1 cellular context compared by ENCODE assay signal in genomic region chr2:11357428-11357972, GRCh38.
TF ChIP-seq lines count a peak whose summit lies in the region.

No MANE protein-coding gene starts in this region.

TF ChIP-seq in HepG2, 621 proteins besides CTCF, POLR2A, EP300 and RAD21 (continued from another document and continues in another):
- TF ChIP-seq ZNF446 (CRISPR knock-in tag; IDR thresholded peaks at IDR 0.05): peak; percentile 89; the same call in 1 of the 2 replicates
- TF ChIP-seq, protein P1, sequence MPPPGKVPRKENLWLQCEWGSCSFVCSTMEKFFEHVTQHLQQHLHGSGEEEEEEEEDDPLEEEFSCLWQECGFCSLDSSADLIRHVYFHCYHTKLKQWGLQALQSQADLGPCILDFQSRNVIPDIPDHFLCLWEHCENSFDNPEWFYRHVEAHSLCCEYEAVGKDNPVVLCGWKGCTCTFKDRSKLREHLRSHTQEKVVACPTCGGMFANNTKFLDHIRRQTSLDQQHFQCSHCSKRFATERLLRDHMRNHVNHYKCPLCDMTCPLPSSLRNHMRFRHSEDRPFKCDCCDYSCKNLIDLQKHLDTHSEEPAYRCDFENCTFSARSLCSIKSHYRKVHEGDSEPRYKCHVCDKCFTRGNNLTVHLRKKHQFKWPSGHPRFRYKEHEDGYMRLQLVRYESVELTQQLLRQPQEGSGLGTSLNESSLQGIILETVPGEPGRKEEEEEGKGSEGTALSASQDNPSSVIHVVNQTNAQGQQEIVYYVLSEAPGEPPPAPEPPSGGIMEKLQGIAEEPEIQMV (CRISPR knock-in tag; IDR thresholded peaks at IDR 0.05; ENCODE audit: low read depth): peak; percentile 96
- TF ChIP-seq TFE3 (CRISPR knock-in tag; IDR thresholded peaks at IDR 0.05): peak; percentile 97
- TF ChIP-seq HOXA5 (CRISPR knock-in tag; IDR thresholded peaks at IDR 0.05): peak; percentile 98
- peak; percentile 75; the same call in 1 of the 2 replicates for TF ChIP-seq ZNF619 (CRISPR knock-in tag; IDR thresholded peaks at IDR 0.05)
- TF ChIP-seq ZNF383 (CRISPR knock-in tag; IDR thresholded peaks at IDR 0.05; ENCODE audit: borderline replicate concordance): no peak
- TF ChIP-seq ATRX (CRISPR knock-in tag; IDR thresholded peaks at IDR 0.05; ENCODE audit: borderline replicate concordance): 0 out of 2 replicates have a peak, but pooled peaks have one; percentile 52
- peak; percentile 99 for TF ChIP-seq ZMYM3 (CRISPR knock-in tag; IDR thresholded peaks at IDR 0.05)
- peak; percentile 92; the same call in 1 of the 2 replicates for TF ChIP-seq TGIF2 (CRISPR knock-in tag; IDR thresholded peaks at IDR 0.05)
- TF ChIP-seq ZNF605 (CRISPR knock-in tag; IDR thresholded peaks at IDR 0.05): peak; percentile 99
- no peak for TF ChIP-seq CC2D1A (CRISPR knock-in tag; IDR thresholded peaks at IDR 0.05)
- peak; percentile 99 for TF ChIP-seq ZNF691 (CRISPR knock-in tag; IDR thresholded peaks at IDR 0.05; ENCODE audit: borderline replicate concordance, low read depth)
- TF ChIP-seq SRSF4 (IDR thresholded peaks at IDR 0.05; ENCODE audit: low read depth, low read length, poor library complexity, severe bottlenecking): no peak
- peak; percentile 93 for TF ChIP-seq ZNF407 (CRISPR knock-in tag; IDR thresholded peaks at IDR 0.05; ENCODE audit: not compliant biosample characterization)
- TF ChIP-seq MXI1 (IDR thresholded peaks at IDR 0.05; ENCODE audit: borderline replicate concordance, low read depth, low read length): peak; percentile 90; the same call in 1 of the 3 replicates
- peak; percentile 97 for TF ChIP-seq ZNF563 (CRISPR knock-in tag; IDR thresholded peaks at IDR 0.05)
- no peak for TF ChIP-seq CENPX (CRISPR knock-in tag; IDR thresholded peaks at IDR 0.05)
- peak; percentile 100 for TF ChIP-seq MED13 (CRISPR knock-in tag; IDR thresholded peaks at IDR 0.05)
- TF ChIP-seq ZNF660 (CRISPR knock-in tag; IDR thresholded peaks at IDR 0.05; ENCODE audit: borderline replicate concordance, low read depth): no peak
- TF ChIP-seq ZNF614 (CRISPR knock-in tag; IDR thresholded peaks at IDR 0.05; ENCODE audit: borderline replicate concordance): peak; percentile 99
- no peak for TF ChIP-seq ZC3H4 (CRISPR knock-in tag; IDR thresholded peaks at IDR 0.05; ENCODE audit: borderline replicate concordance)
- peak; percentile 86 for TF ChIP-seq ZNF18 (CRISPR knock-in tag; IDR thresholded peaks at IDR 0.05; ENCODE audit: insufficient replicate concordance)
- TF ChIP-seq GABPB1 (CRISPR knock-in tag; IDR thresholded peaks at IDR 0.05): peak; percentile 82
- no peak for TF ChIP-seq ZNF30 (CRISPR knock-in tag; IDR thresholded peaks at IDR 0.05)
- peak; percentile 67 for TF ChIP-seq CREB1 (IDR thresholded peaks at IDR 0.05)
- peak; percentile 82 for TF ChIP-seq CREB1 (CRISPR knock-in tag; IDR thresholded peaks at IDR 0.05)
- no peak for TF ChIP-seq SP1 (IDR thresholded peaks at IDR 0.05)
- peak; percentile 80 for TF ChIP-seq SP1 (CRISPR knock-in tag; IDR thresholded peaks at IDR 0.05)
- no peak for TF ChIP-seq HMGA1 (CRISPR knock-in tag; conservative IDR thresholded peaks at IDR 0.05)
- TF ChIP-seq SP2 (CRISPR knock-in tag; IDR thresholded peaks at IDR 0.05): no peak
- no peak for TF ChIP-seq TAF15 (IDR thresholded peaks at IDR 0.05; ENCODE audit: low read depth, low read length, poor library complexity, severe bottlenecking)
- TF ChIP-seq HNRNPLL (IDR thresholded peaks at IDR 0.05; ENCODE audit: low read depth, low read length, poor library complexity, severe bottlenecking): peak; percentile 33
- TF ChIP-seq NR1H2 (CRISPR knock-in tag; IDR thresholded peaks at IDR 0.05; ENCODE audit: borderline replicate concordance, low read depth): peak; percentile 69; the same call in 1 of the 2 replicates
- peak; percentile 97 for TF ChIP-seq ZSCAN29 (CRISPR knock-in tag; conservative IDR thresholded peaks at IDR 0.05)
- TF ChIP-seq PAX8 (CRISPR knock-in tag; IDR thresholded peaks at IDR 0.05; ENCODE audit: borderline replicate concordance): peak; percentile 86; the same call in 1 of the 2 replicates
- peak; percentile 98 for TF ChIP-seq NFIC (IDR thresholded peaks at IDR 0.05; ENCODE audit: low read length)
- TF ChIP-seq SNAI1 (CRISPR knock-in tag; IDR thresholded peaks at IDR 0.05; ENCODE audit: borderline replicate concordance): no peak; the same call in 1 of the 2 replicates
- 0 out of 2 replicates have a peak, but pooled peaks have one; percentile 37 for TF ChIP-seq ISX (CRISPR knock-in tag; conservative IDR thresholded peaks at IDR 0.05)
- TF ChIP-seq CBX5 (CRISPR knock-in tag; IDR thresholded peaks at IDR 0.05; ENCODE audit: borderline replicate concordance): peak; percentile 99
- peak; percentile 68; the same call in 1 of the 2 replicates for TF ChIP-seq ZNF138 (CRISPR knock-in tag; IDR thresholded peaks at IDR 0.05; ENCODE audit: low read depth)
- TF ChIP-seq ZNF343 (CRISPR knock-in tag; IDR thresholded peaks at IDR 0.05): peak; percentile 97
- TF ChIP-seq ZNF276 (CRISPR knock-in tag; IDR thresholded peaks at IDR 0.05; ENCODE audit: low read depth): peak; percentile 94
- TF ChIP-seq ATF7 (IDR thresholded peaks at IDR 0.05): peak; percentile 82
- peak; percentile 97 for TF ChIP-seq ATF7 (CRISPR knock-in tag; IDR thresholded peaks at IDR 0.05)
- TF ChIP-seq HNF1A (IDR thresholded peaks at IDR 0.05; ENCODE audit: low read depth): peak; percentile 86
- peak; percentile 98 for TF ChIP-seq HNF1A (CRISPR knock-in tag; IDR thresholded peaks at IDR 0.05; ENCODE audit: borderline replicate concordance)
- TF ChIP-seq ZNF564 (CRISPR knock-in tag; IDR thresholded peaks at IDR 0.05): peak; percentile 95
- peak; percentile 86 for TF ChIP-seq ZSCAN22 (CRISPR knock-in tag; IDR thresholded peaks at IDR 0.05)
